ENCODE assay signal across 26 cellular contexts in the genomic region with DNA sequence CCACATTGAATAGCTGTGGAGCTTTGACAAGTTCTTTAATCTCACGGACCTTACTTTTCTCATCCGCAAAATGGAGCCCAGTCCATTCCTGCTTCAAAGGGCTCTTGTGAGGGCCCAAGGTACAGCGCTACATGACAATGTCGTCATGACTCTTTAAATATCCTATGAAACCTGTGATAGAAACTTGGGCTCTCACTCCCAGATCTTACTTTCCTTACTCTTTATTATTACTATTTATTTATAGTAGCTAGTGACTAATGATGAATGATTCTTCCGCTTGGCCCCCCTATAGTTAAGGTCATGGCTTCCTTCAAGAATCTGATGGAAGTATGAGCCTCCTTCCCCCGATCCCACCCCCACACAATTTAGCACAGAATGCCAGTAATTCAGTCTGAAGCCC. TPM values are rescaled to one million over a fixed set of nuclear protein-coding genes. Genes with fewer than 3 reads are reported as not detected.
DNase-seq lines count a peak whose midpoint lies in the region; ATAC-seq and TF ChIP-seq lines count a peak whose summit lies in the region.
"Had no signal": no experiment of that assay in that cellular context is flagged by ENCODE, and none has a peak within 500 bp of the region (broad histone marks: within the 10 kb centered on the region; RNA-seq: fewer than 3 reads in every experiment).

No MANE protein-coding gene starts in this region.

- no peak overlapping the region for H2AK5ac ChIP-seq in mesendoderm (ENCODE audit: low read length)

- no peak overlapping the region for H3K4me3 Mint-ChIP-seq in CD14-positive monocyte
- H3K4me3 Mint-ChIP-seq: activated T-cell treated with anti-CD3 and anti-CD28 coated beads, Interleukin-2, amount 50 U/mL, for 24 hours; stimulated activated memory B cell treated with anti-CD40 and anti-IgM and Interleukin-4, amounts not matched to agents 10 μg/mL and 1 μg/mL and 100 μg/mL, for 72 hours; T-helper 1 cell treated with Interleukin-12 subunit alpha and Interleukin-12 subunit beta and Interleukin-4 antibody, amounts not matched to agents 30 μg/mL and 1 μg/mL, for 36 hours had no signal

- no peaks in the 10 kb centered on the region for H3K36me3 Mint-ChIP-seq in CD14-positive monocyte
- H3K36me3 Mint-ChIP-seq: stimulated activated memory B cell treated with anti-CD40 and anti-IgM and Interleukin-4, amounts not matched to agents 10 μg/mL and 1 μg/mL and 100 μg/mL, for 72 hours had no signal

- WGBS in mesendoderm (ENCODE audit: extremely low coverage, insufficient coverage, low lambda C conversion rate): no CpG with 5 or more reads among the region's 6 CpGs

- peak overlapping the region in 1 of 7 donors; percentile 69 for H3K27ac Mint-ChIP-seq in CD14-positive monocyte
- H3K27ac Mint-ChIP-seq: activated T-cell treated with anti-CD3 and anti-CD28 coated beads, Interleukin-2, amount 50 U/mL, for 24 hours; stimulated activated memory B cell treated with anti-CD40 and anti-IgM and Interleukin-4, amounts not matched to agents 10 μg/mL and 1 μg/mL and 100 μg/mL, for 72 hours; T-helper 1 cell treated with Interleukin-12 subunit alpha and Interleukin-12 subunit beta and Interleukin-4 antibody, amounts not matched to agents 30 μg/mL and 1 μg/mL, for 36 hours had no signal

- no peak for DNase-seq in Right ventricle myocardium superior
- DNase-seq in Right ventricle myocardium inferior (ENCODE audit: missing footprints): no peak
- peak; percentile 80 for DNase-seq in choroid plexus epithelial cell (ENCODE audit: low read depth)
- DNase-seq in mesendoderm: no peak
- DNase-seq in NK-92 (lab: John Stamatoyannopoulos, UW; ENCODE audit: unreplicated experiment): no peak
- no peak for DNase-seq in breast epithelium (ENCODE audit: low spot score in 2 of 2)
- no peak for DNase-seq in CD14-positive monocyte (ENCODE audit: low spot score)
- DNase-seq in SKM-1 (lab: John Stamatoyannopoulos, UW; ENCODE audit: unreplicated experiment): no peak
- DNase-seq: activated CD4-positive, alpha-beta T cell treated with anti-CD3 and anti-CD28 coated beads, Interleukin-2, amount 50 U/mL, for 1 hour; activated CD4-positive, CD25-positive, alpha-beta regulatory T cell; activated T-cell treated with anti-CD3 and anti-CD28 coated beads, Interleukin-2, amount 50 U/mL, for 24 hours; COR-L47; effector CD4-positive, alpha-beta T cell; GOT3; NCI-H1048; NCI-H1694; NCI-H446 treated with DMSO at 0.1 percent for 48 hours; NCI-H774; RPMI8226; upper lobe of left lung had no signal

- H3K4me1 ChIP-seq in mesendoderm (ENCODE audit: control insufficient read depth, low read depth, low read length): no peaks in the 10 kb centered on the region
- H3K4me1 ChIP-seq in breast epithelium: no peaks in the 10 kb centered on the region
- H3K4me1 ChIP-seq: prostate gland, upper lobe of left lung had no signal

- H3K36me3 ChIP-seq in mesendoderm (ENCODE audit: control insufficient read depth, insufficient read depth, low read length): no peaks in the 10 kb centered on the region
- no peaks in the 10 kb centered on the region for H3K36me3 ChIP-seq in breast epithelium
- H3K36me3 ChIP-seq: BLaER1 treated with 17β-estradiol and CSF1 and Interleukin-3, amounts not matched to agents 10 nM and 100 nM; prostate gland; upper lobe of left lung had no signal

- H3K27ac ChIP-seq in mesendoderm (ENCODE audit: low read depth, low read length): no peak overlapping the region
- H3K27ac ChIP-seq in breast epithelium: no peak overlapping the region
- H3K27ac ChIP-seq: 22Rv1; BLaER1 treated with 17β-estradiol and CSF1 and Interleukin-3, amounts not matched to agents 10 nM and 100 nM; prostate gland; upper lobe of left lung had no signal

- H2BK15ac ChIP-seq in mesendoderm (replicated peaks; ENCODE audit: low read depth): peak overlapping the region; percentile 57

- H3K56ac ChIP-seq in mesendoderm (ENCODE audit: low read length): no peak overlapping the region

- TF ChIP-seq CTCF in choroid plexus epithelial cell (conservative IDR thresholded peaks at IDR 0.05; ENCODE audit: low read depth, low read length) (no peak), breast epithelium (IDR thresholded peaks at IDR 0.05) (no peak), CD14-positive monocyte (IDR thresholded peaks at IDR 0.05) (no peak)

- H3K4me2 ChIP-seq in mesendoderm (ENCODE audit: low read length): no peak overlapping the region
- H3K4me2 ChIP-seq: BLaER1 treated with 17β-estradiol and CSF1 and Interleukin-3, amounts not matched to agents 10 nM and 100 nM had no signal

- intact Hi-C loops in Right ventricle myocardium superior (cut with DNase I): no loop called here
- intact Hi-C loops in Right ventricle myocardium inferior (cut with DNase I): loop anchor here (5.0 to 10.0 kb wide), 2 partner anchors 59 to 106 kb away; no protein-coding TSS in a partner anchor
- intact Hi-C loops in breast epithelium (cut with DNase I; ENCODE audit: low total_unique reads): no loop called here
- intact Hi-C loops in CD14-positive monocyte (cut with micrococcal nuclease): no loop called here

- H3K4ac ChIP-seq in mesendoderm (ENCODE audit: low read depth, low read length): no peak overlapping the region

- ATAC-seq in Right ventricle myocardium superior (ENCODE audit: poor library complexity) (peak; percentile 25), Right ventricle myocardium inferior (no peak)
- ATAC-seq: left lobe of liver; stimulated activated memory B cell treated with anti-CD40 and anti-IgM and Interleukin-4, amounts not matched to agents 10 μg/mL and 1 μg/mL and 100 μg/mL, for 72 hours had no signal

- H3K27me3 Mint-ChIP-seq in CD14-positive monocyte (ENCODE audit: low read depth in 3 of 3): peaks cover 0 to 6% (median 0%) of the 10 kb centered on the region in 3 donors

- no peak overlapping the region for H3K4me3 ChIP-seq in choroid plexus epithelial cell (ENCODE audit: low read depth, low read length)
- H3K4me3 ChIP-seq in mesendoderm (ENCODE audit: low read length): no peak overlapping the region
- no peak overlapping the region for H3K4me3 ChIP-seq in breast epithelium
- H3K4me3 ChIP-seq: BLaER1 treated with 17β-estradiol and CSF1 and Interleukin-3, amounts not matched to agents 10 nM and 100 nM; prostate gland; upper lobe of left lung had no signal

- no peak overlapping the region for H4K5ac ChIP-seq in mesendoderm (ENCODE audit: low read length)

- H3K9me3 Mint-ChIP-seq in CD14-positive monocyte: peaks cover 0 to 5% (median 0%) of the 10 kb centered on the region in 7 donors
- H3K9me3 Mint-ChIP-seq: activated T-cell treated with anti-CD3 and anti-CD28 coated beads, Interleukin-2, amount 50 U/mL, for 24 hours; stimulated activated memory B cell treated with anti-CD40 and anti-IgM and Interleukin-4, amounts not matched to agents 10 μg/mL and 1 μg/mL and 100 μg/mL, for 72 hours; T-helper 1 cell treated with Interleukin-12 subunit alpha and Interleukin-12 subunit beta and Interleukin-4 antibody, amounts not matched to agents 30 μg/mL and 1 μg/mL, for 36 hours had no signal

- no peak overlapping the region for H2BK5ac ChIP-seq in mesendoderm (ENCODE audit: low read length)

- H3K4me1 Mint-ChIP-seq in CD14-positive monocyte: peaks cover 3% of the 10 kb centered on the region

- H3K79me2 ChIP-seq in mesendoderm (ENCODE audit: control insufficient read depth, insufficient read depth, low read length): no peaks in the 10 kb centered on the region

- H3K27me3 ChIP-seq in mesendoderm (ENCODE audit: insufficient read depth, low read length, poor library complexity) (no peaks in the 10 kb centered on the region), breast epithelium (no peaks in the 10 kb centered on the region)
- H3K27me3 ChIP-seq: BLaER1 treated with 17β-estradiol and CSF1 and Interleukin-3, amounts not matched to agents 10 nM and 100 nM; upper lobe of left lung had no signal

- no peak overlapping the region for H2BK120ac ChIP-seq in mesendoderm (ENCODE audit: low read depth, low read length)

- H4K8ac ChIP-seq in mesendoderm (ENCODE audit: low read depth, low read length): no peak overlapping the region

- H3K9me3 ChIP-seq in breast epithelium: no peaks in the 10 kb centered on the region
- H3K9me3 ChIP-seq: BLaER1 treated with 17β-estradiol and CSF1 and Interleukin-3, amounts not matched to agents 10 nM and 100 nM; prostate gland; upper lobe of left lung had no signal

- H3K79me1 ChIP-seq in mesendoderm (ENCODE audit: low read length): no peaks in the 10 kb centered on the region

- no peak overlapping the region for H3K23ac ChIP-seq in mesendoderm (ENCODE audit: low read length)

- H3K9ac ChIP-seq in mesendoderm (ENCODE audit: low read length): no peak overlapping the region
- H3K9ac ChIP-seq: BLaER1 treated with 17β-estradiol and CSF1 and Interleukin-3, amounts not matched to agents 10 nM and 100 nM had no signal

- no peak for TF ChIP-seq POLR2A in breast epithelium (IDR thresholded peaks at IDR 0.05)

- H3K18ac ChIP-seq in mesendoderm (ENCODE audit: low read length): no peak overlapping the region

RNA-seq across cellular contexts. Expression of a gene that starts 41.9 kb away (rescaled TPM):
- total RNA-seq in Right ventricle myocardium superior: 103 TPM
- total RNA-seq in Right ventricle myocardium inferior: 103 TPM
- 0.44 TPM for polyA plus RNA-seq in mesendoderm (2013, experiment 1 of 2)
- 0.48 TPM for polyA plus RNA-seq in mesendoderm (2013, experiment 2 of 2)
- 1 to 10 TPM in 2 of 3 donors, under 1 TPM in 1; 0.48 to 3.1 (median 1.6) TPM for total RNA-seq in breast epithelium
- polyA plus RNA-seq in CD14-positive monocyte: not detected

Comparison
In these comparisons a context has a peak if more than half of its experiments do, and no peak if none do; other contexts are left out.
1. RNA of a gene that starts 41.9 kb away (total RNA-seq): 103 TPM in Right ventricle myocardium superior (single experiment) and 103 TPM in Right ventricle myocardium inferior (single experiment); 0.48 to 3.1 TPM in breast epithelium; every median in the first group is over 10 times any median in the second.